In genomic region chr4:51840791-51841190, GRCh38 we compare ENCODE assay signal across 23 cellular contexts. TPM values are rescaled to one million over a fixed set of nuclear protein-coding genes. Genes with fewer than 3 reads are reported as not detected.
DNase-seq lines count a peak whose midpoint lies in the region; ATAC-seq and TF ChIP-seq lines count a peak whose summit lies in the region.
"Had no signal": no experiment of that assay in that cellular context is flagged by ENCODE, and none has a peak within 500 bp of the region (broad histone marks: within the 10 kb centered on the region; RNA-seq: fewer than 3 reads in every experiment).

No MANE protein-coding gene starts in this region.

- 79% methylated on average over 4 of the region's 4 CpGs for WGBS in SK-N-SH (ENCODE audit: low lambda C conversion rate)
- 92% methylated on average over 4 of the region's 4 CpGs for WGBS in thyroid gland, 2 donors

- peaks cover 10% of the 10 kb centered on the region for H4K20me1 ChIP-seq in SK-N-SH (ENCODE audit: insufficient read depth)
- H4K20me1 ChIP-seq in PC-3 (ENCODE audit: low read length): no peaks in the 10 kb centered on the region

- H3K27me3 ChIP-seq in SK-N-SH (ENCODE audit: insufficient read depth) (no peaks in the 10 kb centered on the region), PC-3 (ENCODE audit: low read length) (no peaks in the 10 kb centered on the region), skeletal muscle satellite cell (ENCODE audit: control insufficient read depth, insufficient read depth, low read length) (no peaks in the 10 kb centered on the region), thyroid gland (no peaks in the 10 kb centered on the region)
- H3K27me3 ChIP-seq: BE2C, MG63 had no signal

- no TSS peak for BruUV-seq in PC-3 (replicated peaks; lab: Mats Ljungman, UMichigan)

- H3K36me3 ChIP-seq in SK-N-SH (replicated peaks in 1 of 2; ENCODE audit: control insufficient read depth in 1 of 2, insufficient read depth in 2 of 2, low read length in 1 of 2) (no peaks in the 10 kb centered on the region), PC-3 (ENCODE audit: low read depth, low read length) (no peaks in the 10 kb centered on the region), skeletal muscle satellite cell (ENCODE audit: insufficient read depth, low read length) (no peaks in the 10 kb centered on the region), thyroid gland (no peaks in the 10 kb centered on the region)
- H3K36me3 ChIP-seq: BE2C had no signal

- H3K9me2 ChIP-seq in SK-N-SH (no peaks in the 10 kb centered on the region), PC-3 (replicated peaks; ENCODE audit: low read length) (no peaks in the 10 kb centered on the region)

- H3K4me1 Mint-ChIP-seq in T-helper 2 cell treated with Interferon-gamma antibody and Interleukin-4, amounts not matched to agents 5 μg/mL and 100 μg/mL, for 36 hours (ENCODE audit: low read depth): peaks cover 10% of the 10 kb centered on the region

- H3F3A ChIP-seq in SK-N-SH (replicated peaks; ENCODE audit: insufficient read depth) (no peaks in the 10 kb centered on the region), PC-3 (ENCODE audit: low read length, unreplicated experiment) (no peaks in the 10 kb centered on the region)

- intact Hi-C loops in PC-3 (cut with micrococcal nuclease): loop anchor here (5.0 kb wide), 1 partner anchor 262 kb away; no protein-coding TSS in a partner anchor
- intact Hi-C loops in thyroid gland (cut with DNase I): loop anchor here (10.0 kb wide), 1 partner anchor 1534 kb away; the partner anchor contains the start of gene FIP1L1

- H3K4me3 Mint-ChIP-seq in T-helper 2 cell treated with Interferon-gamma antibody and Interleukin-4, amounts not matched to agents 5 μg/mL and 100 μg/mL, for 36 hours: no peak overlapping the region

- ATAC-seq in SK-N-SH treated with all-trans-retinoic acid at 6 μM for 48 hours (no peak), PC-3 (no peak), GM18868 (IDR thresholded peaks at IDR 0.05; ENCODE audit: unreplicated experiment) (no peak)
- ATAC-seq: CD8-positive, alpha-beta T cell; Right ventricle myocardium inferior had no signal

- POLR2A ChIA-PET in SK-N-SH (lab: Yijun Ruan, JAX): no interaction called here
- POLR2A ChIA-PET in PC-3 (lab: Charles Lee; ENCODE audit: unreplicated experiment): no interaction called here

- H2AFZ ChIP-seq in SK-N-SH (ENCODE audit: low read depth) (peak overlapping the region; percentile 31; the same call in 1 of the 2 replicates), PC-3 (ENCODE audit: low read length) (peak overlapping the region; percentile 27; the same call in 1 of the 2 replicates)

- TF ChIP-seq EP300 in SK-N-SH (IDR thresholded peaks at IDR 0.05; ENCODE audit: borderline replicate concordance in 1 of 2, low read depth in 1 of 2, low read length in 1 of 2): no peak

- H3K4me1 ChIP-seq in SK-N-SH (ENCODE audit: control insufficient read depth in 1 of 2, insufficient read depth in 2 of 2, low read depth in 1 of 2, low read length in 1 of 2) (peaks cover 7 to 18% of the 10 kb centered on the region in 2 experiments; a peak in 3 of 4 replicates), PC-3 (ENCODE audit: insufficient read depth, low read length) (peaks cover 25% of the 10 kb centered on the region), skeletal muscle satellite cell (ENCODE audit: control insufficient read depth, insufficient read depth, low read length) (peaks cover 33% of the 10 kb centered on the region), thyroid gland (peaks cover 11 to 13% of the 10 kb centered on the region in 2 donors)

- CTCF ChIA-PET in SK-N-SH (lab: Yijun Ruan, JAX): no interaction called here
- CTCF ChIA-PET in PC-3 (lab: Charles Lee): no interaction called here

- H3K9me3 ChIP-seq in SK-N-SH: no peaks in the 10 kb centered on the region
- no peaks in the 10 kb centered on the region for H3K9me3 ChIP-seq in PC-3 (ENCODE audit: low read length)
- H3K9me3 ChIP-seq in skeletal muscle satellite cell (replicated peaks; ENCODE audit: low read length): no peaks in the 10 kb centered on the region
- no peaks in the 10 kb centered on the region for H3K9me3 ChIP-seq in thyroid gland
- H3K9me3 ChIP-seq: BE2C, MG63 had no signal

- H3K27me3 Mint-ChIP-seq in T-helper 2 cell treated with Interferon-gamma antibody and Interleukin-4, amounts not matched to agents 5 μg/mL and 100 μg/mL, for 36 hours (ENCODE audit: low read depth): peaks cover 5% of the 10 kb centered on the region

- TF ChIP-seq CTCF in SK-N-SH (IDR thresholded peaks at IDR 0.05) (no peak), PC-3 (conservative IDR thresholded peaks at IDR 0.05; ENCODE audit: low read depth, low read length) (no peak), fibroblast of the aortic adventitia (IDR thresholded peaks at IDR 0.05; ENCODE audit: insufficient read depth, low read length) (no peak), thyroid gland (IDR thresholded peaks at IDR 0.05) (no peak)

- TF ChIP-seq POLR2A in thyroid gland (IDR thresholded peaks at IDR 0.05): no peak

- no peaks in the 10 kb centered on the region for H3K9me3 Mint-ChIP-seq in T-helper 2 cell treated with Interferon-gamma antibody and Interleukin-4, amounts not matched to agents 5 μg/mL and 100 μg/mL, for 36 hours
- H3K9me3 Mint-ChIP-seq: CD8-positive, alpha-beta T cell had no signal

- H3K27ac Mint-ChIP-seq in T-helper 2 cell treated with Interferon-gamma antibody and Interleukin-4, amounts not matched to agents 5 μg/mL and 100 μg/mL, for 36 hours: no peak overlapping the region
- H3K27ac Mint-ChIP-seq: CD8-positive, alpha-beta T cell had no signal

- DNase-seq in SK-N-SH (no peak), PC-3 (peak; percentile 26), fibroblast of the aortic adventitia (ENCODE audit: low read depth) (peak; percentile 7), thyroid gland (no peak)
- DNase-seq in T-helper 2 cell treated with Interferon-gamma antibody and Interleukin-4, amounts not matched to agents 5 μg/mL and 100 μg/mL, for 36 hours (ENCODE audit: low spot score): no peak
- DNase-seq: BE2C; CD8-positive, alpha-beta T cell; DMS53; H7; Kasumi-1; MG63; NCI-H1048; NCI-H1436; NCI-H2029; NCI-H2171; NCI-H446 treated with DMSO at 0.1 percent for 48 hours; NCI-H69 had no signal

- no peak for TF ChIP-seq RAD21 in SK-N-SH (IDR thresholded peaks at IDR 0.05; ENCODE audit: low read length)

- H3K79me2 ChIP-seq in SK-N-SH (ENCODE audit: insufficient read depth): peaks cover 19% of the 10 kb centered on the region
- H3K79me2 ChIP-seq in PC-3 (ENCODE audit: low read length): peaks cover 21% of the 10 kb centered on the region

- H3K9ac ChIP-seq in SK-N-SH (no peak overlapping the region), PC-3 (ENCODE audit: low read length) (no peak overlapping the region), skeletal muscle satellite cell (ENCODE audit: low read depth, low read length) (no peak overlapping the region)

- no peak overlapping the region for H3K4me3 ChIP-seq in SK-N-SH (ENCODE audit: low read depth in 2 of 2, low read length in 1 of 2)
- H3K4me3 ChIP-seq in PC-3 (ENCODE audit: low read length): no peak overlapping the region
- H3K4me3 ChIP-seq in fibroblast of the aortic adventitia (ENCODE audit: low read depth, low read length): no peak overlapping the region
- H3K4me3 ChIP-seq in skeletal muscle satellite cell (ENCODE audit: low read length): no peak overlapping the region
- no peak overlapping the region for H3K4me3 ChIP-seq in thyroid gland (replicated peaks in 1 of 3)
- H3K4me3 ChIP-seq: MG63 had no signal

- H3K27ac ChIP-seq in SK-N-SH (ENCODE audit: low read depth in 2 of 2, low read length in 1 of 2) (no peak overlapping the region), PC-3 (ENCODE audit: low read length) (no peak overlapping the region), thyroid gland (no peak overlapping the region)
- H3K27ac ChIP-seq: 22Rv1, HL-60 had no signal

- H3K36me3 Mint-ChIP-seq in T-helper 2 cell treated with Interferon-gamma antibody and Interleukin-4, amounts not matched to agents 5 μg/mL and 100 μg/mL, for 36 hours (ENCODE audit: low read depth): no peaks in the 10 kb centered on the region

- H3K4me2 ChIP-seq in SK-N-SH (no peak overlapping the region), PC-3 (ENCODE audit: low read length) (peak overlapping the region; percentile 19), skeletal muscle satellite cell (ENCODE audit: low read length) (peak overlapping the region; percentile 47)

TF ChIP-seq in SK-N-SH, 30 proteins besides CTCF, POLR2A, EP300 and RAD21:
- TF ChIP-seq IRF3 (IDR thresholded peaks at IDR 0.05; ENCODE audit: low read depth, low read length) (no peak), NRF1 (IDR thresholded peaks at IDR 0.05; ENCODE audit: low read depth, low read length) (no peak), TCF12 (IDR thresholded peaks at IDR 0.05) (peak; percentile 17; the same call in 1 of the 2 replicates), JUND (IDR thresholded peaks at IDR 0.05) (no peak)

TF ChIP-seq in SK-N-SH treated with all-trans-retinoic acid at 6 μM for 48 hours, 23 proteins besides CTCF, POLR2A, EP300 and RAD21 (continues in another document):
- TF ChIP-seq POU6F1 (CRISPR knock-in tag; IDR thresholded peaks at IDR 0.05; ENCODE audit: borderline replicate concordance, low read depth): no peak

RNA-seq across cellular contexts. Expression of gene DCUN1D4, which starts 2.2 kb away (rescaled TPM):
- polyA plus RNA-seq in SK-N-SH (2012; rRNA removed): 42.9 and 52.8 TPM in 2 replicates
- 29.1 and 30.1 TPM in 2 replicates for polyA plus RNA-seq in SK-N-SH (2012; cell fraction: cytosol; rRNA removed)
- polyA plus RNA-seq in SK-N-SH (2012; cell fraction: nucleus; rRNA removed): 237 and 252 TPM in 2 replicates
- total RNA-seq in PC-3 (2014; rRNA removed): 25.5 and 44.8 TPM in 2 replicates
- total RNA-seq in fibroblast of the aortic adventitia (ENCODE audit: low replicate concordance): 62.6 and 115 TPM in 2 replicates
- 28.2 and 33.0 TPM in 2 replicates for total RNA-seq in skeletal muscle satellite cell (2012; rRNA removed)
- 10 to 100 TPM; 44.6 to 81.4 (median 51.7) TPM for total RNA-seq in thyroid gland

Comparison
In these comparisons a context has a peak if more than half of its experiments do, and no peak if none do; other contexts are left out.
1. DNase-seq: peak in PC-3 (single experiment) and fibroblast of the aortic adventitia (single experiment); none in SK-N-SH (single experiment), thyroid gland (0 of 2) and T-helper 2 cell treated with Interferon-gamma antibody and Interleukin-4, amounts not matched to agents 5 μg/mL and 100 μg/mL, for 36 hours (single experiment).